24 cellular contexts compared by ENCODE assay signal in the genomic region with DNA sequence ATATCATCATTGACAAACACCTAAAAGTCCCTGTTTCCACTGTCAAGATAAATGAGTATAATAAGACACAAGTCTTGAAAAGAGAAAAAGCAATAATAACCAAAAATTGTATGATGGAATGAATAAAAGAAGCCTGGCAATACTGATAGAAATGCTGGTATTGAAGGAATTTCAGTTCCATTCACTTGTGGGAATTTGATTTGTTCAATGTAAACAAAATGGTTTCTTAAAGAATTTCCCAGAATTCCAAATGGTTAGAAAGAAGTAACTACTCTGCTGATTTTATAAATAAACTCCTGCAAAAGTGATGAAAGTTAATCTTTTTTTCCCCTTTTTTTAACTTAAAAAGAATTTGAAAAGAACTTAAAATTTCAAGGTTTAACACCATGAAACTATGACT.
"Had no signal": no experiment of that assay in that cellular context is flagged by ENCODE, and none has a peak within 500 bp of the region (broad histone marks: within the 10 kb centered on the region; RNA-seq: fewer than 3 reads in every experiment).

No MANE protein-coding gene starts in this region.

- H3K36me3 ChIP-seq: esophagus squamous epithelium, lower lobe of right lung, ovary, sigmoid colon, spleen, thoracic aorta, tibial nerve, upper lobe of left lung had no signal

- H3K4me1 Mint-ChIP-seq: immature natural killer cell; naive thymus-derived CD8-positive, alpha-beta T cell; nephron progenitor cell; stimulated activated memory B cell treated with anti-CD40 and anti-IgM and Interleukin-4, amounts not matched to agents 10 μg/mL and 1 μg/mL and 100 μg/mL, for 72 hours had no signal

- H3K4me3 Mint-ChIP-seq: effector memory CD8-positive, alpha-beta T cell; immature natural killer cell; naive thymus-derived CD8-positive, alpha-beta T cell; nephron progenitor cell; stimulated activated memory B cell treated with anti-CD40 and anti-IgM and Interleukin-4, amounts not matched to agents 10 μg/mL and 1 μg/mL and 100 μg/mL, for 72 hours had no signal

- H3K9me3 Mint-ChIP-seq: nephron progenitor cell; stimulated activated memory B cell treated with anti-CD40 and anti-IgM and Interleukin-4, amounts not matched to agents 10 μg/mL and 1 μg/mL and 100 μg/mL, for 72 hours had no signal

- H3K27ac Mint-ChIP-seq: effector memory CD8-positive, alpha-beta T cell; immature natural killer cell; naive thymus-derived CD8-positive, alpha-beta T cell; nephron progenitor cell; stimulated activated memory B cell treated with anti-CD40 and anti-IgM and Interleukin-4, amounts not matched to agents 10 μg/mL and 1 μg/mL and 100 μg/mL, for 72 hours had no signal

- H3K27me3 ChIP-seq: esophagus squamous epithelium, ovary, sigmoid colon, spleen, tibial nerve, upper lobe of left lung had no signal

- H3K27me3 Mint-ChIP-seq: effector memory CD8-positive, alpha-beta T cell had no signal

- DNase-seq: cortex of kidney; effector memory CD8-positive, alpha-beta T cell; erythroblast; esophagus squamous epithelium; hypothalamus; immature natural killer cell; left ventricle myocardium superior; lower lobe of right lung; naive thymus-derived CD8-positive, alpha-beta T cell; nephron progenitor cell; nucleus accumbens; ovary; posterior cingulate gyrus; psoas muscle; right cardiac atrium; sigmoid colon; spleen; stimulated activated CD4-positive, alpha-beta T cell treated with anti-CD3 and anti-CD28 coated beads, Interleukin-4, amount 100 ng/mL, for 4 hours; stimulated activated naive CD8-positive, alpha-beta T cell treated with anti-CD3 and anti-CD28 coated beads, Interleukin-15, Interleukin-2, amounts not matched to agents 100 U/mL and 50 U/mL, for 24 hours; substantia nigra; upper lobe of left lung had no signal

- H3K9me3 ChIP-seq: esophagus squamous epithelium, lower lobe of right lung, ovary, psoas muscle, sigmoid colon, spleen, thoracic aorta, tibial nerve, upper lobe of left lung had no signal

- H3K4me1 ChIP-seq: esophagus squamous epithelium, lower lobe of right lung, psoas muscle, spleen, upper lobe of left lung had no signal

- ATAC-seq: effector memory CD8-positive, alpha-beta T cell; left ventricle myocardium superior; lower lobe of right lung; naive thymus-derived CD8-positive, alpha-beta T cell; psoas muscle; right cardiac atrium; stimulated activated memory B cell treated with anti-CD40 and anti-IgM and Interleukin-4, amounts not matched to agents 10 μg/mL and 1 μg/mL and 100 μg/mL, for 72 hours; stimulated activated naive CD8-positive, alpha-beta T cell treated with anti-CD3 and anti-CD28 coated beads, Interleukin-15, Interleukin-2, amounts not matched to agents 100 U/mL and 50 U/mL, for 24 hours had no signal

- H3K36me3 Mint-ChIP-seq: immature natural killer cell; naive thymus-derived CD8-positive, alpha-beta T cell; stimulated activated memory B cell treated with anti-CD40 and anti-IgM and Interleukin-4, amounts not matched to agents 10 μg/mL and 1 μg/mL and 100 μg/mL, for 72 hours had no signal

- H3K4me3 ChIP-seq: esophagus squamous epithelium, lower lobe of right lung, ovary, psoas muscle, sigmoid colon, spleen, thoracic aorta, tibial nerve, upper lobe of left lung had no signal
